21 cellular contexts compared by ENCODE assay signal in genomic region chr1:173920868-173921267, GRCh38. TPM values are rescaled to one million over a fixed set of nuclear protein-coding genes. Genes with fewer than 3 reads are reported as not detected.
"Had no signal": no experiment of that assay in that cellular context is flagged by ENCODE, and none has a peak within 500 bp of the region (broad histone marks: within the 10 kb centered on the region; RNA-seq: fewer than 3 reads in every experiment).

No MANE protein-coding gene starts in this region.

- DNase-seq: esophagus squamous epithelium; foreskin fibroblast; glutamatergic neuron; islet precursor cell; mammary epithelial cell; mucosa of descending colon; naive thymus-derived CD8-positive, alpha-beta T cell; sigmoid colon; stimulated activated CD4-positive, alpha-beta T cell treated with anti-CD3 and anti-CD28 coated beads, Interleukin-2, amount 100 ng/mL, for 24 hours; stimulated activated CD4-positive, alpha-beta T cell treated with anti-CD3 and anti-CD28 coated beads, Interleukin-4, amount 100 ng/mL, for 4 hours; stimulated activated naive B cell treated with anti-CD40 and anti-IgM and Interleukin-4, amounts not matched to agents 10 μg/mL and 1 μg/mL and 100 μg/mL, for 72 hours; stimulated activated naive CD8-positive, alpha-beta T cell treated with anti-CD3 and anti-CD28 coated beads, Interleukin-15, amount 100 ng/mL, for 72 hours; testis; trophoblast cell had no signal

- H3K27ac ChIP-seq: esophagus squamous epithelium, gastroesophageal sphincter, right atrium auricular region, sigmoid colon, skin epidermis, testis had no signal

- H3K4me1 ChIP-seq: esophagus squamous epithelium, right atrium auricular region, testis had no signal

- H3K27me3 ChIP-seq: esophagus squamous epithelium, gastroesophageal sphincter, right atrium auricular region, sigmoid colon, testis had no signal

- H3K36me3 ChIP-seq: esophagus squamous epithelium, gastroesophageal sphincter, right atrium auricular region, sigmoid colon had no signal

- H3K4me3 ChIP-seq: esophagus squamous epithelium, gastroesophageal sphincter, mucosa of descending colon, right atrium auricular region, sigmoid colon, skin epidermis, testis had no signal

- H3K9me3 ChIP-seq: esophagus squamous epithelium, gastroesophageal sphincter, mucosa of descending colon, right atrium auricular region, sigmoid colon, testis had no signal

RNA-seq across cellular contexts. Expression of gene SERPINC1, which starts 3.7 kb away (rescaled TPM):
- total RNA-seq: epithelial cell of proximal tubule, esophagus squamous epithelium, gastroesophageal sphincter, lower leg skin, mucosa of descending colon, sigmoid colon, urinary bladder had no signal
- polyA plus RNA-seq: neural cell had no signal
